ENCODE assay signal across 17 cellular contexts in the genomic region with DNA sequence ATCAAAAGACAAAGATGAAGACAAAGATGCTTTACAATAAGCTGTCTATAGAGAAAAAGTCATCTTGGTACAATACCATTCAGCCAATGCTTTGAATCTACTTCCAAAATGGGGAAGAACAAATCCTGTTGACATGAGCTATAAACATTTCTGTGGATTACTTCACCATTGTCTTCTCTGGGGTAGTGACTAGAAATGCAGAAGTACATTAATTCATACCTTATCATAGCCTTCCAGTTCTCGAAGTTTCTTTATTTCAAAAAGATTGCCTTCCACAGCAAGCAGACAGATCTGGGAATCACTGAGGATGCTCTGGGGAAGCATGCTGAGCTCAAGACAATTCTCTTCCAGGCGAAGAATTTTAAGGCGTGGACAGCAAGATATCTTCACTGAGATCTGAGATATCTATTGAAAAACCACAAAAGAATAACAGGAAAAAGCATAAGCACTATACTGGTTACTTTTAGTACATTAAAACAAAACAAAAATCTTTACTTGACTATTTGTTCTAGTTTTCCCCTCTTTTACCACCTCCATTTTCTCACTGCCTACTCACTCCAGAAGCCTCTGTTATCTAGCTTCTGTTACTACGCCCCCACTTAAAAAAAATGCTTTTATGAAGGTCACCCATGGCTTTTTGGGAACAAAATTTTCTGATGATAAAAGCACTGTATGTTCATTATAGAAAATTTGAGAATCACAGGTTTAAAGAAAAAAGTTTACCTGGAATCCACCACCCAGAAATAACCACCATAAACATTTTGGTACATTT. TPM values are rescaled to one million over a fixed set of nuclear protein-coding genes. Genes with fewer than 3 reads are reported as not detected.
DNase-seq lines count a peak whose midpoint lies in the region; TF ChIP-seq lines count a peak whose summit lies in the region.
"Had no signal": no experiment of that assay in that cellular context is flagged by ENCODE, and none has a peak within 500 bp of the region (broad histone marks: within the 10 kb centered on the region; RNA-seq: fewer than 3 reads in every experiment).

No MANE protein-coding gene starts in this region.

- CTCF ChIA-PET in GM10248 (lab: Yijun Ruan, JAX): interaction anchor here (0.8 to 3.1 kb wide), 7 partner anchors 9 to 105 kb away, joined by 3 to 12 read pairs (median 3); a partner anchor contains a TSS

- peak overlapping the region in 17 of 59 donors; percentile 1 to 100 (median 98) for H3K4me3 ChIP-seq in dorsolateral prefrontal cortex
- H3K4me3 ChIP-seq: body of pancreas, lung had no signal

- no peak for TF ChIP-seq CTCF in dorsolateral prefrontal cortex (IDR thresholded peaks at IDR 0.05 in 54 of 56, conservative IDR thresholded peaks at IDR 0.05 in 2 of 56; ENCODE audit: low read depth in 1 of 56, partially characterized antibody in 56 of 56)
- no peak for TF ChIP-seq CTCF in GM10248 (IDR thresholded peaks at IDR 0.05; ENCODE audit: control extremely low read depth, extremely low read depth, low read depth, missing control alignments)

- H3K27me3 ChIP-seq in dorsolateral prefrontal cortex: no peaks in the 10 kb centered on the region
- H3K27me3 ChIP-seq: body of pancreas had no signal

- POLR2A ChIA-PET in GM10248 (lab: Yijun Ruan, JAX): no interaction called here

- peaks cover 19 to 35% (median 31%) of the 10 kb centered on the region in 3 donors for H3K4me1 Mint-ChIP-seq in IgD-negative memory B cell

- H3K27ac Mint-ChIP-seq in IgD-negative memory B cell: peak overlapping the region in 2 of 3 donors; percentile 6 to 23

- H3K4me3 Mint-ChIP-seq in IgD-negative memory B cell: peak overlapping the region in 1 of 4 donors; percentile 4
- H3K4me3 Mint-ChIP-seq: natural killer cell had no signal

- peak overlapping the region in 39 of 59 donors; percentile 1 to 78 (median 47) for H3K27ac ChIP-seq in dorsolateral prefrontal cortex
- H3K27ac ChIP-seq: body of pancreas had no signal

- H3K9me3 Mint-ChIP-seq in IgD-negative memory B cell: no peaks in the 10 kb centered on the region
- H3K9me3 Mint-ChIP-seq: natural killer cell had no signal

- H3K36me3 Mint-ChIP-seq in IgD-negative memory B cell: peaks cover 5% of the 10 kb centered on the region
- H3K36me3 Mint-ChIP-seq: natural killer cell had no signal

- H3K27me3 Mint-ChIP-seq in IgD-negative memory B cell: no peaks in the 10 kb centered on the region

- DNase-seq in A172 (ENCODE audit: low spot score) (peak; percentile 5), SKM-1 (lab: John Stamatoyannopoulos, UW; ENCODE audit: unreplicated experiment) (peak; percentile 72), dorsolateral prefrontal cortex (no peak), mesenteric fat pad (ENCODE audit: low spot score) (no peak), H4 (ENCODE audit: low spot score) (no peak), GM10248 (ENCODE audit: extremely low spot score) (no peak)
- DNase-seq in activated CD4-positive, CD25-positive, alpha-beta regulatory T cell treated with anti-CD3 and anti-CD28 coated beads, Interleukin-2, amount 50 U/mL, for 72 hours: no peak
- DNase-seq: activated gamma-delta T cell; body of pancreas; erythroblast; H7; natural killer cell; NCI-H2081; NCI-H526 treated with DMSO at 0.1 percent for 48 hours; stimulated activated naive CD8-positive, alpha-beta T cell treated with anti-CD3 and anti-CD28 coated beads, Interleukin-15, Interleukin-2, amounts not matched to agents 100 U/mL and 50 U/mL, for 24 hours had no signal

- intact Hi-C loops in dorsolateral prefrontal cortex (cut with DNase I): loop anchor here (5.0 kb wide), 3 partner anchors 42 to 53 kb away; a partner anchor contains a TSS

RNA-seq across cellular contexts. Expression of a gene that starts 3.5 kb away (rescaled TPM):
- 13.2 and 14.6 TPM in 2 replicates for total RNA-seq in A172 (2014; rRNA removed; shearing (Covaris generic))
- polyA plus RNA-seq in IgD-negative memory B cell: 7.8 TPM
- total RNA-seq in dorsolateral prefrontal cortex (10 to 100 TPM; 20.3 to 61.0 (median 36.4) TPM), mesenteric fat pad (19.4 TPM)
- 6.3 and 14.2 TPM in 2 replicates for total RNA-seq in H4 (2014; rRNA removed; shearing (Covaris generic))

RNA-seq across cellular contexts. Expression of a gene that starts 3.6 kb away (rescaled TPM):
- 45.6 and 54.5 TPM in 2 replicates for total RNA-seq in A172 (2014; rRNA removed; shearing (Covaris generic))
- polyA plus RNA-seq in IgD-negative memory B cell: 31.1 TPM
- total RNA-seq in dorsolateral prefrontal cortex (10 to 100 TPM; 10.9 to 26.1 (median 19.7) TPM), mesenteric fat pad (26.3 TPM)
- 40.0 and 41.8 TPM in 2 replicates for total RNA-seq in H4 (2014; rRNA removed; shearing (Covaris generic))

RNA-seq across cellular contexts. Expression of a gene that starts 30.4 kb away (rescaled TPM):
- total RNA-seq in A172 (2014; rRNA removed; shearing (Covaris generic)): 1.4 and 2.0 TPM in 2 replicates
- 0.60 TPM for polyA plus RNA-seq in IgD-negative memory B cell
- total RNA-seq in dorsolateral prefrontal cortex: 10 to 100 TPM; 14.7 to 62.1 (median 30.1) TPM
- 17.0 TPM for total RNA-seq in mesenteric fat pad
- 0.70 and 0.88 TPM in 2 replicates for total RNA-seq in H4 (2014; rRNA removed; shearing (Covaris generic))

RNA-seq across cellular contexts. Expression of a gene that starts 49.6 kb away (rescaled TPM):
- total RNA-seq in A172 (2014; rRNA removed; shearing (Covaris generic)): 64.1 and 77.1 TPM in 2 replicates
- polyA plus RNA-seq in IgD-negative memory B cell: 113 TPM
- total RNA-seq in dorsolateral prefrontal cortex (10 to 100 TPM; 20.3 to 91.7 (median 37.6) TPM), mesenteric fat pad (72.0 TPM)
- total RNA-seq in H4 (2014; rRNA removed; shearing (Covaris generic)): 56.7 and 87.9 TPM in 2 replicates

RNA-seq across cellular contexts. Expression of a gene that starts 54.1 kb away (rescaled TPM):
- 37.4 and 45.4 TPM in 2 replicates for total RNA-seq in A172 (2014; rRNA removed; shearing (Covaris generic))
- 66.5 TPM for polyA plus RNA-seq in IgD-negative memory B cell
- total RNA-seq in dorsolateral prefrontal cortex (100 to 1,000 TPM in 83 of 120 experiments, 10 to 100 TPM in 37; 59.0 to 146 (median 111) TPM), mesenteric fat pad (98.1 TPM)
- total RNA-seq in H4 (2014; rRNA removed; shearing (Covaris generic)): 16.3 and 19.2 TPM in 2 replicates

Comparison
In these comparisons a context has a peak if more than half of its experiments do, and no peak if none do; other contexts are left out.
1. DNase-seq: peak in A172 (single experiment) and SKM-1 (single experiment); none in dorsolateral prefrontal cortex (0 of 10), activated CD4-positive, CD25-positive, alpha-beta regulatory T cell treated with anti-CD3 and anti-CD28 coated beads, Interleukin-2, amount 50 U/mL, for 72 hours (single experiment), mesenteric fat pad (single experiment), H4 (single experiment) and GM10248 (single experiment).